In the genomic region with DNA sequence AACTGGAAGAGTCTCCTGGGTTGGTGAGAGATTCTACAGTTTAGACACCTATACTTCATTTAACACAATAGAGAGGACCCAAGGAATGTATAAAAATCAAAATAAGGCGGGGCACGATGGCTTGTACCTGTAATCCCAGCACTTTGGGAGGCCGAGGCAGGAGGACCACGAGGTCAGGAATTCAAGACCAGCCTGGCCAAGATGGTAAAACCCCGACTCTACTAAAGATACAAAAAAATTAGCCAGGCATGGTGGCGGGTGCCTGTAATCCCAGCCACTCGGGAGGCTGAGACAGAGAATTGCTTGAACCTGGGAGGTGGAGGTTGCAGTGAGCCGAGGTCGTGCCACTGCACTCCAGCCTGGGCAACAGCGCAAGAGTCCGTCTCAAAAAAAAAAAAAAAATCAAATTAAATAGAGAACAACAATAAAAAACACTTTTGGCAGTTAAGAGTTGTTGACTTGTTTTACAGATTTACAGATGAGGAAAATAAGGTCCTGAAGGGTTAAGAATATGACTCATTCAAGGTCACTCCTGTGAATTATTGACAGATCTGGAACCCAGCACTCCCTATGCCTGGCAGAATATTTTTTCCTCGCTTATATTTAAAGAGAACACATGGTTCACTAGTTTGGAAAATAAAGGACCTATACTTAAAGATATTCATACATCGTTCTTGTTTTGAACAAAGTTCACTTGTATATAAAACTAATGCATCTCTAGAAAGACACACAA, we compare ENCODE assay signal across 13 cellular contexts. TPM values are rescaled to one million over a fixed set of nuclear protein-coding genes. Genes with fewer than 3 reads are reported as not detected.
A peak's percentile ranks its signal among the peaks of the same experiment; 100 is the strongest.
DNase-seq lines count a peak whose midpoint lies in the region; ATAC-seq and TF ChIP-seq lines count a peak whose summit lies in the region.
"Had no signal": no experiment of that assay in that cellular context is flagged by ENCODE, and none has a peak within 500 bp of the region (broad histone marks: within the 10 kb centered on the region; RNA-seq: fewer than 3 reads in every experiment).

No MANE protein-coding gene starts in this region.

- 55% methylated on average over 12 of the region's 13 CpGs for WGBS in right lobe of liver (ENCODE audit: insufficient coverage, low coverage, low lambda C conversion rate, missing lambda C conversion rate)
- 98% methylated on average over 13 of the region's 13 CpGs for WGBS in smooth muscle cell (ENCODE audit: low lambda C conversion rate)
- 86 to 88% methylated on average over 8 to 13 of the region's 13 CpGs for WGBS in gastroesophageal sphincter (ENCODE audit: low coverage in 1 of 2), 2 donors

- POLR2A ChIA-PET in naive thymus-derived CD8-positive, alpha-beta T cell (lab: Charles Lee) = no interaction called here

- H3K27ac Mint-ChIP-seq in naive thymus-derived CD8-positive, alpha-beta T cell = no peak overlapping the region

- peaks cover 5 to 11% (median 10%) of the 10 kb centered on the region in 4 donors for H3K4me1 Mint-ChIP-seq in naive thymus-derived CD8-positive, alpha-beta T cell

- no peak overlapping the region for H2AFZ ChIP-seq in smooth muscle cell (ENCODE audit: low read depth)

- H3K4me3 Mint-ChIP-seq in naive thymus-derived CD8-positive, alpha-beta T cell = no peak overlapping the region

- H3K4me3 ChIP-seq in duodenal mucosa (ENCODE audit: low read depth in 1 of 2, low read length in 2 of 2) (peak overlapping the region in 1 of 2 donors; percentile 31), right lobe of liver (peak overlapping the region in 1 of 3 donors; percentile 0), smooth muscle cell (peak overlapping the region; percentile 72), gastroesophageal sphincter (no peak overlapping the region)

- peak overlapping the region; percentile 96 for H3K4me2 ChIP-seq in smooth muscle cell

- TF ChIP-seq POLR2A in right lobe of liver (IDR thresholded peaks at IDR 0.05) = no peak
- TF ChIP-seq POLR2A in gastroesophageal sphincter (IDR thresholded peaks at IDR 0.05) = no peak

- H3K27ac ChIP-seq in duodenal mucosa (ENCODE audit: low read depth, low read length) (peak overlapping the region; percentile 34), right lobe of liver (peak overlapping the region; percentile 54 to 97 (median 59)), smooth muscle cell (ENCODE audit: low read depth) (peak overlapping the region; percentile 86), gastroesophageal sphincter (peak overlapping the region in 1 of 4 donors; percentile 46)

- no peaks in the 10 kb centered on the region for H3K36me3 ChIP-seq in duodenal mucosa (ENCODE audit: control insufficient read depth in 1 of 2, insufficient read depth in 2 of 2, low read length in 2 of 2)
- no peaks in the 10 kb centered on the region for H3K36me3 ChIP-seq in right lobe of liver
- no peaks in the 10 kb centered on the region for H3K36me3 ChIP-seq in smooth muscle cell (ENCODE audit: low read depth)
- no peaks in the 10 kb centered on the region for H3K36me3 ChIP-seq in gastroesophageal sphincter
- H3K36me3 ChIP-seq: Peyer's patch had no signal

- peak; percentile 12 to 67 (median 30) for ATAC-seq in right lobe of liver
- no peak for ATAC-seq in GM19467 (IDR thresholded peaks at IDR 0.05; ENCODE audit: unreplicated experiment)
- no peak for ATAC-seq in naive thymus-derived CD8-positive, alpha-beta T cell
- no peak for ATAC-seq in gastroesophageal sphincter
- ATAC-seq: left lobe of liver had no signal

- DNase-seq in LoVo (ENCODE audit: low spot score) = peak; percentile 72
- DNase-seq in right lobe of liver = no peak
- no peak for DNase-seq in smooth muscle cell (lab: John Stamatoyannopoulos, UW; ENCODE audit: unreplicated experiment)
- DNase-seq in SHP77 (lab: John Stamatoyannopoulos, UW) = no peak
- DNase-seq in naive thymus-derived CD8-positive, alpha-beta T cell = no peak
- DNase-seq: activated gamma-delta T cell, aorta, NCI-H1092, Peyer's patch had no signal

- peaks cover 88% of the 10 kb centered on the region for H3K79me2 ChIP-seq in smooth muscle cell (ENCODE audit: low read depth)

- no peak for TF ChIP-seq CTCF in right lobe of liver (IDR thresholded peaks at IDR 0.05)
- TF ChIP-seq CTCF in smooth muscle cell (IDR thresholded peaks at IDR 0.05; ENCODE audit: borderline replicate concordance, insufficient read depth, poor library complexity, severe bottlenecking) = no peak
- no peak for TF ChIP-seq CTCF in gastroesophageal sphincter (IDR thresholded peaks at IDR 0.05)

- H3K27me3 ChIP-seq in duodenal mucosa (ENCODE audit: control insufficient read depth in 1 of 2, insufficient read depth in 2 of 2, low read length in 2 of 2) (no peaks in the 10 kb centered on the region), right lobe of liver (no peaks in the 10 kb centered on the region), smooth muscle cell (ENCODE audit: low read depth) (no peaks in the 10 kb centered on the region), gastroesophageal sphincter (no peaks in the 10 kb centered on the region)
- H3K27me3 ChIP-seq: Peyer's patch had no signal

- H3K9me3 ChIP-seq in duodenal mucosa (ENCODE audit: control insufficient read depth in 1 of 2, low read length in 2 of 2) (no peaks in the 10 kb centered on the region), right lobe of liver (no peaks in the 10 kb centered on the region), smooth muscle cell (replicated peaks; ENCODE audit: low read depth) (no peaks in the 10 kb centered on the region), gastroesophageal sphincter (no peaks in the 10 kb centered on the region)
- H3K9me3 ChIP-seq: Peyer's patch had no signal

- H3K4me1 ChIP-seq in duodenal mucosa (ENCODE audit: control insufficient read depth in 1 of 2, insufficient read depth in 2 of 2, low read length in 2 of 2) (peaks cover 25 to 41% of the 10 kb centered on the region in 2 donors), right lobe of liver (peaks cover 0 to 68% (median 7%) of the 10 kb centered on the region in 4 donors), smooth muscle cell (ENCODE audit: low read depth) (peaks cover 50% of the 10 kb centered on the region), gastroesophageal sphincter (peaks cover 10 to 90% (median 20%) of the 10 kb centered on the region in 3 donors)

- H3K36me3 Mint-ChIP-seq in naive thymus-derived CD8-positive, alpha-beta T cell = no peaks in the 10 kb centered on the region

- H3K9ac ChIP-seq in duodenal mucosa (ENCODE audit: low read depth in 1 of 2, low read length in 2 of 2) (peak overlapping the region in 1 of 2 donors; percentile 24), smooth muscle cell (ENCODE audit: low read depth) (peak overlapping the region; percentile 48)

- H4K20me1 ChIP-seq in smooth muscle cell (ENCODE audit: low read depth) = peaks cover 89% of the 10 kb centered on the region

- intact Hi-C loops in right lobe of liver (cut with DNase I) = no loop called here

- peaks cover 12% of the 10 kb centered on the region for H3F3A ChIP-seq in smooth muscle cell (ENCODE audit: low read depth)

- H3K9me3 Mint-ChIP-seq in naive thymus-derived CD8-positive, alpha-beta T cell = no peaks in the 10 kb centered on the region

- no peak for TF ChIP-seq EP300 in gastroesophageal sphincter (IDR thresholded peaks at IDR 0.05)

- H3K27me3 Mint-ChIP-seq in naive thymus-derived CD8-positive, alpha-beta T cell = peaks cover 0 to 19% (median 7%) of the 10 kb centered on the region in 5 donors

RNA-seq across cellular contexts. Expression of gene LGR4, which starts 5.2 kb away (rescaled TPM):
- 10 to 100 TPM; 32.5 to 46.3 (median 44.1) TPM for total RNA-seq in right lobe of liver
- 92.2 and 96.5 TPM in 2 replicates for total RNA-seq in smooth muscle cell
- polyA plus RNA-seq in smooth muscle cell = 21.4 and 35.9 TPM in 2 replicates
- total RNA-seq in naive thymus-derived CD8-positive, alpha-beta T cell = 1 to 10 TPM; 1.1 to 1.3 TPM
- under 1 TPM; 0.13 to 0.24 (median 0.13) TPM for polyA plus RNA-seq in naive thymus-derived CD8-positive, alpha-beta T cell
- total RNA-seq in gastroesophageal sphincter = 10 to 100 TPM; 21.0 to 35.9 (median 31.8) TPM

RNA-seq across cellular contexts. Expression of gene LIN7C, which starts 39.2 kb away (rescaled TPM):
- total RNA-seq in right lobe of liver (10 to 100 TPM; 22.6 to 33.2 (median 27.1) TPM), smooth muscle cell (30.8 and 45.1 TPM in 2 replicates), gastroesophageal sphincter (10 to 100 TPM; 37.6 to 56.2 (median 51.1) TPM)
- 11.3 and 12.1 TPM in 2 replicates for polyA plus RNA-seq in smooth muscle cell
- 10 to 100 TPM; 32.2 to 33.6 TPM for total RNA-seq in naive thymus-derived CD8-positive, alpha-beta T cell
- 10 to 100 TPM; 10.9 to 13.6 (median 13.2) TPM for polyA plus RNA-seq in naive thymus-derived CD8-positive, alpha-beta T cell

Comparison
In these comparisons a context has a peak if more than half of its experiments do, and no peak if none do; other contexts are left out.
1. ATAC-seq: peak in right lobe of liver (4 of 4); none in GM19467 (single experiment), naive thymus-derived CD8-positive, alpha-beta T cell (0 of 2) and gastroesophageal sphincter (single experiment).
2. RNA of gene LGR4, which starts 5.2 kb away (total RNA-seq): 92.2 to 96.5 TPM in smooth muscle cell, 32.5 to 46.3 TPM in right lobe of liver and 21.0 to 35.9 TPM in gastroesophageal sphincter; 1.1 to 1.3 TPM in naive thymus-derived CD8-positive, alpha-beta T cell; every median in the first group is over 4 times any median in the second.